In the genomic region with DNA sequence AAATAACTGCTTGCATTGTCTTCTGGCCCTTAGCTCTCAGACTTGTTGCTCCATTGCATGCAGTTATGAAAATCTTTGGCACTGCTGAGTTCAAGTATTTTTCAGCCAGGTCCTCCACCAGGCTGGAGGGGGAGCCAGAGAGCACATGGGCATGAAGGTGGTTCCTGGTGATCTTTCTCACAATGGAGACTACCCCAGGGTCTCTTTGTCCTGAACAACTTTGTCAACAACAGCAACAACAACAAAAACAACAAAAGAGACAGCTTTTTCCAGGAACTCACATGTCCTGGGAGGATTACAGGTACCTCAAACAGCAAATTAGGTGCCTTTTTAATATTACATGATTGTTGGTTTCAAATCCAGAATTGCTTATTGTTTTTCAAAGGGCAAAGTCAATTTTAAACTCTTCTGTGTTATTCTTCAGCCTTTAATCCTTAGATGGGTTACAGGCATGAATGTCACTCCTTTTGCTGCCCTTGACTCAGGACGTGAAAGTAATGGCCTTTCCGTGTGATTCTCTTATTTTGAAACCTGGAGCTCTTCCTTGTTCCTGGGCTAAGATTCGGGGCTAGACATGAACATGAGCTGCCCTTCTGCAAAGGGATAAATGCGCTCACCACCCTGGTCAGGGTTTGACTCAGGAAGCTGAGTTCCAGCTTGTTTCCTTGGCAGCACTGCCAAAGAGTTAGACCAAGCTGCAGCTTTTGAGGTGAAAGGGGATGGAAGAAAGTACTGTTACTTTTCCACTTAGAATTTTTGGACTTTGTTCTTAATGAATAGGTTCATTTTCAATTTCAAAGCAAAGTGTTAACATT, we compare ENCODE assay signal across 9 cellular contexts. TPM values are rescaled to one million over a fixed set of nuclear protein-coding genes. Genes with fewer than 3 reads are reported as not detected.
DNase-seq lines count a peak whose midpoint lies in the region; TF ChIP-seq lines count a peak whose summit lies in the region.
"Had no signal": no experiment of that assay in that cellular context is flagged by ENCODE, and none has a peak within 500 bp of the region (broad histone marks: within the 10 kb centered on the region; RNA-seq: fewer than 3 reads in every experiment).

No MANE protein-coding gene starts in this region.

- H3K27me3 ChIP-seq in DOHH2 (ENCODE audit: control insufficient read depth, low read length) (peaks cover 18% of the 10 kb centered on the region), endocrine pancreas (ENCODE audit: control insufficient read depth, insufficient read depth, low read length) (no peaks in the 10 kb centered on the region)
- H3K27me3 ChIP-seq: SJSA1 had no signal

- H3K4me3 ChIP-seq in DOHH2 (ENCODE audit: low read length), result peak overlapping the region; percentile 87
- peak overlapping the region; percentile 35 for H3K4me3 ChIP-seq in endocrine pancreas (ENCODE audit: control insufficient read depth, insufficient read depth, low read length)
- H3K4me3 ChIP-seq: SJSA1 had no signal

- H3F3A ChIP-seq in DOHH2 (ENCODE audit: control insufficient read depth, insufficient read depth), result peaks cover 42% of the 10 kb centered on the region

- no peaks in the 10 kb centered on the region for H3K9me2 ChIP-seq in DOHH2 (replicated peaks; ENCODE audit: control insufficient read depth, low read length)

- H3K27ac ChIP-seq in DOHH2 (ENCODE audit: low read depth, low read length) (peak overlapping the region; percentile 94), substantia nigra (ENCODE audit: low read depth, low read length, poor library complexity, severe bottlenecking) (peak overlapping the region; percentile 93)
- H3K27ac ChIP-seq: SJSA1 had no signal

- H3K9ac ChIP-seq in endocrine pancreas (ENCODE audit: control insufficient read depth, insufficient read depth, low read length), result no peak overlapping the region

- H3K4me1 ChIP-seq in DOHH2 (ENCODE audit: control insufficient read depth, low read length), result peaks cover 61% of the 10 kb centered on the region
- no peaks in the 10 kb centered on the region for H3K4me1 ChIP-seq in endocrine pancreas (ENCODE audit: control insufficient read depth, insufficient read depth, low read length)

- DNase-seq in LoVo (ENCODE audit: low spot score) (peak; percentile 24), myocyte (ENCODE audit: low read depth) (peak; percentile 28), substantia nigra (lab: John Stamatoyannopoulos, UW) (peak in 13 of 49 donors; percentile 15 to 62 (median 23)), cortex of kidney (lab: John Stamatoyannopoulos, UW) (no peak), NCI-H1105 treated with DMSO at 0.1 percent for 48 hours (lab: John Stamatoyannopoulos, UW) (no peak)
- peak; percentile 61 for DNase-seq in activated CD4-positive, alpha-beta T cell treated with anti-CD3 and anti-CD28 coated beads, Interleukin-2, amount 50 U/mL, for 4 hours

- peak; percentile 97 for TF ChIP-seq CTCF in DOHH2 (IDR thresholded peaks at IDR 0.05; ENCODE audit: low read depth, low read length, poor library complexity, severe bottlenecking)

- H3K9me3 ChIP-seq in DOHH2 (ENCODE audit: control insufficient read depth, insufficient read depth, low read length) (no peaks in the 10 kb centered on the region), endocrine pancreas (ENCODE audit: control insufficient read depth, low read length) (no peaks in the 10 kb centered on the region)
- H3K9me3 ChIP-seq: SJSA1 had no signal

- H3K4me2 ChIP-seq in DOHH2 (ENCODE audit: low read length), result peak overlapping the region; percentile 94

- H4K20me1 ChIP-seq in DOHH2 (ENCODE audit: control insufficient read depth, insufficient read depth, low read depth, low read length), result no peaks in the 10 kb centered on the region

- peaks cover 57% of the 10 kb centered on the region for H3K79me2 ChIP-seq in DOHH2 (ENCODE audit: control insufficient read depth, low read length)

- peaks cover 62% of the 10 kb centered on the region for H3K36me3 ChIP-seq in DOHH2 (ENCODE audit: control insufficient read depth, low read length)
- H3K36me3 ChIP-seq in endocrine pancreas (ENCODE audit: control insufficient read depth, insufficient read depth, low read length), result no peaks in the 10 kb centered on the region
- H3K36me3 ChIP-seq: SJSA1 had no signal

RNA-seq across cellular contexts. Expression of a gene that starts 1.8 kb away (rescaled TPM):
- total RNA-seq in myocyte, result 7.4 TPM in 1 of 2 replicates, not detected in the other
- polyA plus RNA-seq in myocyte (2012), result 3.4 TPM

Comparison
In these comparisons a context has a peak if more than half of its experiments do, and no peak if none do; other contexts are left out.
1. DNase-seq: peak in LoVo (single experiment), activated CD4-positive, alpha-beta T cell treated with anti-CD3 and anti-CD28 coated beads, Interleukin-2, amount 50 U/mL, for 4 hours (2 of 2) and myocyte (single experiment); none in cortex of kidney (single experiment) and NCI-H1105 treated with DMSO at 0.1 percent for 48 hours (single experiment).